Comparison of ENCODE assay signal across 23 cellular contexts in the genomic region with DNA sequence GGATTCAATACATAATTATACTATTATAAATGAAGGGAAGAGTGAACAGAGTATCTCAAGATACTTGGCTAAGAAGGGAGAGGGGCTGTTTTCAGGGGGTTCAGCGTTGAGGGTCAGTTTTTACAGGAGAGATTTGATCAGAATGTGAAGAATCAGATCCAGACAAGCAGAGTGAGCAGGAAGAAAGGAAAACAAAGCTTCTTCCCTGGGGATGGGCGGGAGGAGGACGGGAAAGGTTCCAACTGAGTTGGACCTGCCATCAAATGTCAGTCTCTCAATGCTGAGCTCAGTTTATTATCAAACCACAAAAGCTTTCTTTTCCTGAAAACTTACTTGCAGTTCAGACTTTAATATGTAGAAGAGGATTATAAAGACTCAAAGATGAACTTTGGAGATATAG.
"Had no signal": no experiment of that assay in that cellular context is flagged by ENCODE, and none has a peak within 500 bp of the region (broad histone marks: within the 10 kb centered on the region; RNA-seq: fewer than 3 reads in every experiment).

No MANE protein-coding gene starts in this region.

- H3K4me3 Mint-ChIP-seq: naive thymus-derived CD4-positive, alpha-beta T cell; nephron progenitor cell; stimulated activated naive B cell treated with anti-CD40 and anti-IgM and Interleukin-4, amounts not matched to agents 10 μg/mL and 1 μg/mL and 100 μg/mL, for 72 hours; stimulated activated naive CD8-positive, alpha-beta T cell treated with anti-CD3 and anti-CD28 coated beads, Interleukin-15, amount 100 ng/mL, for 72 hours had no signal

- H3K4me1 ChIP-seq: testis had no signal

- H3K9me3 ChIP-seq: esophagus muscularis mucosa, gastroesophageal sphincter, left ventricle myocardium inferior, psoas muscle, sigmoid colon, testis, tibial nerve, upper lobe of right lung, vagina had no signal

- DNase-seq: effector memory CD4-positive, alpha-beta T cell; foreskin fibroblast; glutamatergic neuron; islet precursor cell; left ventricle myocardium inferior; naive thymus-derived CD4-positive, alpha-beta T cell; nephron progenitor cell; psoas muscle; retina; sigmoid colon; stimulated activated CD4-positive, alpha-beta T cell treated with anti-CD3 and anti-CD28 coated beads, Interleukin-2, amount 100 ng/mL, for 24 hours; stimulated activated CD4-positive, alpha-beta T cell treated with anti-CD3 and anti-CD28 coated beads, Interleukin-4, amount 100 ng/mL, for 4 hours; stimulated activated naive B cell treated with anti-CD40 and anti-IgM and Interleukin-4, amounts not matched to agents 10 μg/mL and 1 μg/mL and 100 μg/mL, for 72 hours; stimulated activated naive CD8-positive, alpha-beta T cell treated with anti-CD3 and anti-CD28 coated beads, Interleukin-15, amount 100 ng/mL, for 72 hours; testis; upper lobe of right lung had no signal

- H3K27ac Mint-ChIP-seq: nephron progenitor cell; stimulated activated naive B cell treated with anti-CD40 and anti-IgM and Interleukin-4, amounts not matched to agents 10 μg/mL and 1 μg/mL and 100 μg/mL, for 72 hours had no signal

- H3K36me3 ChIP-seq: esophagus muscularis mucosa, left ventricle myocardium inferior, sigmoid colon, tibial nerve, upper lobe of right lung, vagina had no signal

- H3K27me3 ChIP-seq: testis, tibial nerve, upper lobe of right lung, vagina had no signal

- H3K4me3 ChIP-seq: esophagus muscularis mucosa, gastroesophageal sphincter, left ventricle myocardium inferior, lung, psoas muscle, sigmoid colon, skin epidermis, testis, tibial nerve, upper lobe of right lung, vagina had no signal

- H3K4me1 Mint-ChIP-seq: nephron progenitor cell; stimulated activated naive CD8-positive, alpha-beta T cell treated with anti-CD3 and anti-CD28 coated beads, Interleukin-15, amount 100 ng/mL, for 72 hours had no signal

- H3K36me3 Mint-ChIP-seq: stimulated activated naive B cell treated with anti-CD40 and anti-IgM and Interleukin-4, amounts not matched to agents 10 μg/mL and 1 μg/mL and 100 μg/mL, for 72 hours had no signal

- H3K27ac ChIP-seq: epithelial cell of prostate, esophagus muscularis mucosa, gastroesophageal sphincter, left ventricle myocardium inferior, psoas muscle, sigmoid colon, skin epidermis, testis, tibial nerve, upper lobe of right lung, vagina had no signal

- H3K9me3 Mint-ChIP-seq: nephron progenitor cell; stimulated activated naive B cell treated with anti-CD40 and anti-IgM and Interleukin-4, amounts not matched to agents 10 μg/mL and 1 μg/mL and 100 μg/mL, for 72 hours had no signal

- ATAC-seq: gastroesophageal sphincter; naive thymus-derived CD4-positive, alpha-beta T cell; psoas muscle; stimulated activated naive B cell treated with anti-CD40 and anti-IgM and Interleukin-4, amounts not matched to agents 10 μg/mL and 1 μg/mL and 100 μg/mL, for 72 hours; stimulated activated naive CD8-positive, alpha-beta T cell treated with anti-CD3 and anti-CD28 coated beads, Interleukin-15, amount 100 ng/mL, for 72 hours had no signal
